ENCODE assay signal across 1 cellular context in the genomic region with DNA sequence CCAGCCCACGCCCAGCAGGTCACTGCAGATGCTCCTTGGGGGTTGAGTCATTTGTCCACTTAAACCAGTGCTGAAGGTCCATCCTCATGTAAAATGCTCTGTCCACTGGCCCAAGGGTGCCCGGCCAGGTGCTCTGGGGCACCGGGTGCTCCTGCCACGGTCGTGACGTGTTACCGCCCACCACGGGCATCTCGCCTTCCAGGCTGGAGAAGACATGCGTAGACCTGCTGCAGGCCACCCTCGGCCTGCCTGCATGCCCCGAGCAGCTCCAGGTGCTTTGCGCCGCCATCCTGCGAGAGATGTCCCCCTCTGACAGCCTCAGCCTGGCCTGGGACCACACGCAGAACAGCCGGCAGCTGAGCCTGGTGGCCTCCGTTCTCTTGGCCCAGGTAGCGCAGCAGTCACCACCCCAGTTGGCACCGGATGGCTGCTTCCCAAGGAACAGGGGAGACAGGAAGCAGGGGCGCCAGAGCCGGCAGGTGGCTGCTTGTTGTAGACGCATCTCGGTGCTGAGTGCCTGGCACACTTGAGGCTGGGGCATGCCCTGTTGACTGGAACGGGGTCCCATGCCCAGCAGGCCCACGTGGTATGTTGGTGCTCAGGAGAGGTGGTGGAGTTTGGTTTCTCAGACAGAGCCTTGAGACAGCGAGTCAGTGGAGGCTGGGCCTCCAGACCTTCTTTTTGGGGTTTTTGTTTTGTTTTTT.
TF ChIP-seq lines count a peak whose summit lies in the region.

No MANE protein-coding gene starts in this region.

TF ChIP-seq in K562, 482 proteins besides CTCF, POLR2A, EP300 and RAD21 (continued from another document):
- TF ChIP-seq, protein P1, sequence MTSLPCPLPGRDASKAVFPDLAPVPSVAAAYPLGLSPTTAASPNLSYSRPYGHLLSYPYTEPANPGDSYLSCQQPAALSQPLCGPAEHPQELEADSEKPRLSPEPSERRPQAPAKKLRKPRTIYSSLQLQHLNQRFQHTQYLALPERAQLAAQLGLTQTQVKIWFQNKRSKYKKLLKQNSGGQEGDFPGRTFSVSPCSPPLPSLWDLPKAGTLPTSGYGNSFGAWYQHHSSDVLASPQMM (CRISPR knock-in tag; IDR thresholded peaks at IDR 0.05), result no peak
